Comparison of ENCODE assay signal across 1 cellular context in the genomic region with DNA sequence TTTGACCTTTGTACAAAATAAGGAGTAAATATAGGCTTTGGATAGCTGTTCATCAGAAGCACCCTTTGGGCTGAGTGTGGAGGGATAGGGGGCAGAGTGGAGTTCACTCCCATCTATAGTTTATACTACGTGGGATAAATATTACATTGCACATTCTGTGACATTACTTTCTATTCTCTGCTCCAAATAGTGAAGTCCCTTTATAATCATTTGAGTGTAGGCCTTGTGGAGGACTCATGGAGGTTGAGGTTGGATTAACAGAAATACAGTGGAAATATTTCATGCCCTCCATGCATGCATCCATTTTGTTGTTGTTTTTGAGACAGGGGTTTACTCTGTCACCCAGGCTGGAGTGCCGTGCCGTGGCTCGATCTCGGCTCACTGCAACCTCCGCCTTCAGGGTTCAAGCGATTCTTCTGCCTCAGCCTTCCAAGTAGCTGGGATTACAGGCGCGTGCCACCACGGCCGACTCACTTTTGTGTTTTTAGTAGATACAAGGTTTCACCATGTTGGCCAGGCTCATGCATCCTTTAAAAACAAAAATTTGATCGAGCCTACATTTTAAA.
TF ChIP-seq lines count a peak whose summit lies in the region.

No MANE protein-coding gene starts in this region.

TF ChIP-seq in HepG2, 621 proteins besides CTCF, POLR2A, EP300 and RAD21:
- no peak for TF ChIP-seq ZNF709 (CRISPR knock-in tag; IDR thresholded peaks at IDR 0.05)
- TF ChIP-seq, protein P1, sequence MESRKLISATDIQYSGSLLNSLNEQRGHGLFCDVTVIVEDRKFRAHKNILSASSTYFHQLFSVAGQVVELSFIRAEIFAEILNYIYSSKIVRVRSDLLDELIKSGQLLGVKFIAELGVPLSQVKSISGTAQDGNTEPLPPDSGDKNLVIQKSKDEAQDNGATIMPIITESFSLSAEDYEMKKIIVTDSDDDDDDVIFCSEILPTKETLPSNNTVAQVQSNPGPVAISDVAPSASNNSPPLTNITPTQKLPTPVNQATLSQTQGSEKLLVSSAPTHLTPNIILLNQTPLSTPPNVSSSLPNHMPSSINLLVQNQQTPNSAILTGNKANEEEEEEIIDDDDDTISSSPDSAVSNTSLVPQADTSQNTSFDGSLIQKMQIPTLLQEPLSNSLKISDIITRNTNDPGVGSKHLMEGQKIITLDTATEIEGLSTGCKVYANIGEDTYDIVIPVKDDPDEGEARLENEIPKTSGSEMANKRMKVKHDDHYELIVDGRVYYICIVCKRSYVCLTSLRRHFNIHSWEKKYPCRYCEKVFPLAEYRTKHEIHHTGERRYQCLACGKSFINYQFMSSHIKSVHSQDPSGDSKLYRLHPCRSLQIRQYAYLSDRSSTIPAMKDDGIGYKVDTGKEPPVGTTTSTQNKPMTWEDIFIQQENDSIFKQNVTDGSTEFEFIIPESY (CRISPR knock-in tag; IDR thresholded peaks at IDR 0.05) = no peak
- no peak for TF ChIP-seq GABPB1 (CRISPR knock-in tag; IDR thresholded peaks at IDR 0.05)
- TF ChIP-seq, protein P2, sequence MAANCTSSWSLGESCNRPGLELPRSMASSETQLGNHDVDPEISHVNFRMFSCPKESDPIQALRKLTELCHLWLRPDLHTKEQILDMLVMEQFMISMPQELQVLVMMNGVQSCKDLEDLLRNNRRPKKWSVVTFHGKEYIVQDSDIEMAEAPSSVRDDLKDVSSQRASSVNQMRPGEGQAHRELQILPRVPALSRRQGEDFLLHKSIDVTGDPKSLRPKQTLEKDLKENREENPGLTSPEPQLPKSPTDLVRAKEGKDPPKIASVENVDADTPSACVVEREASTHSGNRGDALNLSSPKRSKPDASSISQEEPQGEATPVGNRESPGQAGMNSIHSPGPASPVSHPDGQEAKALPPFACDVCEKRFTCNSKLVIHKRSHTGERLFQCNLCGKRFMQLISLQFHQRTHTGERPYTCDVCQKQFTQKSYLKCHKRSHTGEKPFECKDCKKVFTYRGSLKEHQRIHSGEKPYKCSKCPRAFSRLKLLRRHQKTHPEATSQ (CRISPR knock-in tag; IDR thresholded peaks at IDR 0.05; ENCODE audit: borderline replicate concordance) = no peak
- TF ChIP-seq MIXL1 (CRISPR knock-in tag; IDR thresholded peaks at IDR 0.05) = no peak
- TF ChIP-seq ZNF557 (CRISPR knock-in tag; IDR thresholded peaks at IDR 0.05) = 0 out of 2 replicates have a peak, but pooled peaks have one; percentile 1
- TF ChIP-seq, protein P3, sequence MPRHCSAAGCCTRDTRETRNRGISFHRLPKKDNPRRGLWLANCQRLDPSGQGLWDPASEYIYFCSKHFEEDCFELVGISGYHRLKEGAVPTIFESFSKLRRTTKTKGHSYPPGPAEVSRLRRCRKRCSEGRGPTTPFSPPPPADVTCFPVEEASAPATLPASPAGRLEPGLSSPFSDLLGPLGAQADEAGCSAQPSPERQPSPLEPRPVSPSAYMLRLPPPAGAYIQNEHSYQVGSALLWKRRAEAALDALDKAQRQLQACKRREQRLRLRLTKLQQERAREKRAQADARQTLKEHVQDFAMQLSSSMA (CRISPR knock-in tag; IDR thresholded peaks at IDR 0.05) = no peak
- TF ChIP-seq NFYC (CRISPR knock-in tag; IDR thresholded peaks at IDR 0.05) = no peak
- TF ChIP-seq ZKSCAN8 (CRISPR knock-in tag; IDR thresholded peaks at IDR 0.05; ENCODE audit: borderline replicate concordance) = 0 out of 2 replicates have a peak, but pooled peaks have one; percentile 21
- 0 out of 2 replicates have a peak, but pooled peaks have one; percentile 10 for TF ChIP-seq DMAP1 (CRISPR knock-in tag; IDR thresholded peaks at IDR 0.05)
- no peak for TF ChIP-seq ZNF556 (CRISPR knock-in tag; IDR thresholded peaks at IDR 0.05; ENCODE audit: borderline replicate concordance)
- 0 out of 2 replicates have a peak, but pooled peaks have one; percentile 16 for TF ChIP-seq MED1 (CRISPR knock-in tag; IDR thresholded peaks at IDR 0.05)
- TF ChIP-seq SIX1 (CRISPR knock-in tag; IDR thresholded peaks at IDR 0.05; ENCODE audit: borderline replicate concordance) = no peak
- no peak for TF ChIP-seq ZNF720 (CRISPR knock-in tag; IDR thresholded peaks at IDR 0.05)
- no peak for TF ChIP-seq SATB2 (CRISPR knock-in tag; IDR thresholded peaks at IDR 0.05)
- TF ChIP-seq PPARG (CRISPR knock-in tag; conservative IDR thresholded peaks at IDR 0.05) = peak; percentile 2; the same call in 1 of the 2 replicates
- 0 out of 2 replicates have a peak, but pooled peaks have one; percentile 1 for TF ChIP-seq CREM (IDR thresholded peaks at IDR 0.05)
- TF ChIP-seq CREM (CRISPR knock-in tag; IDR thresholded peaks at IDR 0.05) = no peak
- no peak for TF ChIP-seq KDM3A (CRISPR knock-in tag; IDR thresholded peaks at IDR 0.05; ENCODE audit: low read depth)
- TF ChIP-seq, protein P4, sequence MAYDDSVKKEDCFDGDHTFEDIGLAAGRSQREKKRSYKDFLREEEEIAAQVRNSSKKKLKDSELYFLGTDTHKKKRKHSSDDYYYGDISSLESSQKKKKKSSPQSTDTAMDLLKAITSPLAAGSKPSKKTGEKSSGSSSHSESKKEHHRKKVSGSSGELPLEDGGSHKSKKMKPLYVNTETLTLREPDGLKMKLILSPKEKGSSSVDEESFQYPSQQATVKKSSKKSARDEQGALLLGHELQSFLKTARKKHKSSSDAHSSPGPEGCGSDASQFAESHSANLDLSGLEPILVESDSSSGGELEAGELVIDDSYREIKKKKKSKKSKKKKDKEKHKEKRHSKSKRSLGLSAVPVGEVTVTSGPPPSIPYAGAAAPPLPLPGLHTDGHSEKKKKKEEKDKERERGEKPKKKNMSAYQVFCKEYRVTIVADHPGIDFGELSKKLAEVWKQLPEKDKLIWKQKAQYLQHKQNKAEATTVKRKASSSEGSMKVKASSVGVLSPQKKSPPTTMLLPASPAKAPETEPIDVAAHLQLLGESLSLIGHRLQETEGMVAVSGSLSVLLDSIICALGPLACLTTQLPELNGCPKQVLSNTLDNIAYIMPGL (CRISPR knock-in tag; IDR thresholded peaks at IDR 0.05; ENCODE audit: borderline replicate concordance in 1 of 2, low read depth in 1 of 2) = peak in 1 of 2 experiments; percentile 27; a peak in 3 of 4 replicates
- 0 out of 2 replicates have a peak, but pooled peaks have one; percentile 23 for TF ChIP-seq TARDBP (CRISPR knock-in tag; IDR thresholded peaks at IDR 0.05)
- TF ChIP-seq, protein P5, sequence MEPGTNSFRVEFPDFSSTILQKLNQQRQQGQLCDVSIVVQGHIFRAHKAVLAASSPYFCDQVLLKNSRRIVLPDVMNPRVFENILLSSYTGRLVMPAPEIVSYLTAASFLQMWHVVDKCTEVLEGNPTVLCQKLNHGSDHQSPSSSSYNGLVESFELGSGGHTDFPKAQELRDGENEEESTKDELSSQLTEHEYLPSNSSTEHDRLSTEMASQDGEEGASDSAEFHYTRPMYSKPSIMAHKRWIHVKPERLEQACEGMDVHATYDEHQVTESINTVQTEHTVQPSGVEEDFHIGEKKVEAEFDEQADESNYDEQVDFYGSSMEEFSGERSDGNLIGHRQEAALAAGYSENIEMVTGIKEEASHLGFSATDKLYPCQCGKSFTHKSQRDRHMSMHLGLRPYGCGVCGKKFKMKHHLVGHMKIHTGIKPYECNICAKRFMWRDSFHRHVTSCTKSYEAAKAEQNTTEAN (CRISPR knock-in tag; conservative IDR thresholded peaks at IDR 0.05) = 0 out of 2 replicates have a peak, but pooled peaks have one; percentile 32
- TF ChIP-seq STAG1 (CRISPR knock-in tag; IDR thresholded peaks at IDR 0.05) = peak; percentile 26; the same call in 1 of the 2 replicates
- TF ChIP-seq HNF4A (CRISPR knock-in tag; IDR thresholded peaks at IDR 0.05) = 0 out of 2 replicates have a peak, but pooled peaks have one; percentile 3
- TF ChIP-seq ZNF292 (CRISPR knock-in tag; IDR thresholded peaks at IDR 0.05; ENCODE audit: borderline replicate concordance, low read depth) = no peak
- peak; percentile 54; the same call in 1 of the 2 replicates for TF ChIP-seq SAP130 (CRISPR knock-in tag; IDR thresholded peaks at IDR 0.05; ENCODE audit: low read depth)
